In the genomic region with DNA sequence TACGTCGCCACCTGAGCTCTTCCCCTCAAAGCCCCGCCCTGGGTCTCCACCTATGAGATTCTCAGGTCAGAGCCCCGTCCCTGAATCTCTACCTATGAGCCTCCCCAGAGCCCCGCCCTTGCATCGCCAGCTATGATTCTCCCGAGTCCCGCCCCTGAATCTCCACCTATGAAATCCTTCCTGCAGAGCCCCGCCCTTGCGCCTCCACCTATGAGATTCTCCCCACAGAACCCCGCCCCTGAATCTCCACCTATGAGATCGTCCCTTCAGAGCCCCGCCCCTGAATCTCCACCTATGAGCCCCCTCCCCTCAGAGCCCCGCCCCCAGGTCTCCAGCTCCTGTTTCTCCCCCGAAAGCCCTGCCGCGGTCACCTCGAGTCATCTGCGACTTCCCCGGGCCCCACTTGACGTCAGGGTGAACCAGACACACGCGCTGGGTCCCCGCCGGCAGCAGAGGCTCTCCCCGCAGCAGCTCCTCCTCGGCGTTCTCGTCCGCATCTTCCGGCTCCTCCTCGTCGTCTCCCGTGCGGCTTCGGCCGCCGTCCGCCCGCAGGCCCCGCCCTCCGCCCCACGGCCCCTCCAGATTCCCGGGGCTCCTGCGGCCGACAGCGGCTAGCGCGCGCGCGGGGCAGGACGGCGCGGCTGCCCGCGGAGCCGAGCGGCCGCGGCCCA, we compare ENCODE assay signal across 1 cellular context.
TF ChIP-seq lines count a peak whose summit lies in the region.

No MANE protein-coding gene starts in this region.

TF ChIP-seq in H1, 55 proteins besides CTCF, POLR2A, EP300 and RAD21 (continued from another document):
- TF ChIP-seq CEBPB (IDR thresholded peaks at IDR 0.05; ENCODE audit: low read depth, low read length): no peak
- peak; percentile 73 for TF ChIP-seq TAF1 (IDR thresholded peaks at IDR 0.05; ENCODE audit: low read depth, low read length)
- TF ChIP-seq NANOG (IDR thresholded peaks at IDR 0.05; ENCODE audit: insufficient read depth, low read depth, low read length, poor library complexity, severe bottlenecking): no peak
- peak; percentile 53 for TF ChIP-seq TAF7 (optimal IDR thresholded peaks at IDR 0.05; ENCODE audit: borderline replicate concordance, low read depth, low read length)
- no peak for TF ChIP-seq CTBP2 (IDR thresholded peaks at IDR 0.05; ENCODE audit: borderline replicate concordance, insufficient read depth, insufficient read length, low read length)
- TF ChIP-seq PHF8 (conservative IDR thresholded peaks at IDR 0.05; ENCODE audit: low read depth, low read length): peak; percentile 90
- peak; percentile 77 for TF ChIP-seq POLR2AphosphoS5 (IDR thresholded peaks at IDR 0.05; ENCODE audit: low read depth, low read length)
- TF ChIP-seq SIN3A (conservative IDR thresholded peaks at IDR 0.05 in 1 of 2, IDR thresholded peaks at IDR 0.05 in 1 of 2; ENCODE audit: low read depth in 1 of 2, low read length in 2 of 2): peak; percentile 45 to 65; a peak in 2 of 4 replicates
